18 cellular contexts compared by ENCODE assay signal in genomic region chr15:55894406-55894965, GRCh38.
A peak's percentile ranks its signal among the peaks of the same experiment; 100 is the strongest.
DNase-seq lines count a peak whose midpoint lies in the region; ATAC-seq and TF ChIP-seq lines count a peak whose summit lies in the region.
"Had no signal": no experiment of that assay in that cellular context is flagged by ENCODE, and none has a peak within 500 bp of the region (broad histone marks: within the 10 kb centered on the region; RNA-seq: fewer than 3 reads in every experiment).

No MANE protein-coding gene starts in this region.

- POLR2A ChIA-PET in CD8-positive, alpha-beta memory T cell (lab: Charles Lee): no interaction called here

- intact Hi-C loops in sciatic nerve (cut with DNase I): no loop called here

- H3K9ac ChIP-seq in parathyroid adenoma: no peak overlapping the region

- H3K27me3 ChIP-seq in parathyroid adenoma (ENCODE audit: control insufficient read depth, insufficient read depth, low read length): no peaks in the 10 kb centered on the region
- H3K27me3 ChIP-seq in CD8-positive, alpha-beta memory T cell (ENCODE audit: insufficient read depth, low read length, poor library complexity, severe bottlenecking): no peaks in the 10 kb centered on the region
- H3K27me3 ChIP-seq: cardiac muscle cell had no signal

- peak overlapping the region; percentile 27 for H3K4me3 ChIP-seq in parathyroid adenoma (ENCODE audit: low read depth, low read length)
- no peak overlapping the region for H3K4me3 ChIP-seq in CD8-positive, alpha-beta memory T cell (ENCODE audit: low read length)
- H3K4me3 ChIP-seq: cardiac muscle cell, prostate gland had no signal

- H3K9me3 ChIP-seq in parathyroid adenoma (ENCODE audit: control insufficient read depth, low read length): no peaks in the 10 kb centered on the region
- H3K9me3 ChIP-seq in CD8-positive, alpha-beta memory T cell (ENCODE audit: low read length): no peaks in the 10 kb centered on the region
- H3K9me3 ChIP-seq: prostate gland had no signal

- peak overlapping the region; percentile 84 for H2AFZ ChIP-seq in parathyroid adenoma

- no peaks in the 10 kb centered on the region for H3K27me3 Mint-ChIP-seq in CD8-positive, alpha-beta memory T cell
- H3K27me3 Mint-ChIP-seq: activated naive CD8-positive, alpha-beta T cell treated with anti-CD3 and anti-CD28 coated beads for 36 hours; effector memory CD8-positive, alpha-beta T cell had no signal

- H3K9me3 Mint-ChIP-seq in CD8-positive, alpha-beta memory T cell: no peaks in the 10 kb centered on the region
- H3K9me3 Mint-ChIP-seq: activated CD4-positive, alpha-beta T cell treated with anti-CD3 and anti-CD28 coated beads, Interleukin-2, amount 10 ng/mL, durations not matched to agents 24 days and 14 days; activated naive CD8-positive, alpha-beta T cell treated with anti-CD3 and anti-CD28 coated beads for 36 hours; CD4-positive, CD25-positive, alpha-beta regulatory T cell; effector memory CD8-positive, alpha-beta T cell had no signal

- H3K36me3 ChIP-seq in parathyroid adenoma (ENCODE audit: control insufficient read depth, insufficient read depth, low read length): no peaks in the 10 kb centered on the region
- no peaks in the 10 kb centered on the region for H3K36me3 ChIP-seq in CD8-positive, alpha-beta memory T cell (ENCODE audit: insufficient read depth, low read length)
- H3K36me3 ChIP-seq: cardiac muscle cell, prostate gland had no signal

- H3K36me3 Mint-ChIP-seq in CD8-positive, alpha-beta memory T cell: no peaks in the 10 kb centered on the region
- H3K36me3 Mint-ChIP-seq: activated naive CD8-positive, alpha-beta T cell treated with anti-CD3 and anti-CD28 coated beads for 36 hours; CD4-positive, CD25-positive, alpha-beta regulatory T cell had no signal

- peaks cover 4 to 15% (median 11%) of the 10 kb centered on the region in 3 donors for H3K4me1 Mint-ChIP-seq in CD8-positive, alpha-beta memory T cell

- H3K4me2 ChIP-seq in parathyroid adenoma (ENCODE audit: low read length): peak overlapping the region; percentile 39

- in situ Hi-C loops in GM13977 (cut with MboI; ENCODE audit: low pct_unique_long_range_greater_than_20kb, low sequenced_read_pairs, unreplicated experiment): no loop called here

- peaks cover 15% of the 10 kb centered on the region for H3K4me1 ChIP-seq in parathyroid adenoma
- no peaks in the 10 kb centered on the region for H3K4me1 ChIP-seq in CD8-positive, alpha-beta memory T cell (ENCODE audit: insufficient read depth, low read length)
- H3K4me1 ChIP-seq: prostate gland had no signal

- peak; percentile 13 for DNase-seq in GM13977 (ENCODE audit: low spot score)
- peak; percentile 35 for DNase-seq in NAMALWA (ENCODE audit: low spot score)
- no peak for DNase-seq in epithelial cell of prostate (ENCODE audit: low read depth, low spot score)
- DNase-seq in CD8-positive, alpha-beta memory T cell: no peak
- DNase-seq in sciatic nerve (ENCODE audit: low spot score): no peak
- DNase-seq in NCI-H510A treated with DMSO at 0.1 percent for 48 hours (lab: John Stamatoyannopoulos, UW): no peak
- no peak for DNase-seq in activated T-cell treated with anti-CD3 and anti-CD28 coated beads for 4 hours
- DNase-seq: activated CD4-positive, alpha-beta T cell treated with anti-CD3 and anti-CD28 coated beads, Interleukin-2, amount 10 ng/mL, durations not matched to agents 24 days and 14 days; activated naive CD8-positive, alpha-beta T cell treated with anti-CD3 and anti-CD28 coated beads for 36 hours; activated T-cell treated with anti-CD3 and anti-CD28 coated beads, Interleukin-2, amount 50 U/mL, for 1 hour; CD4-positive, CD25-positive, alpha-beta regulatory T cell; effector memory CD8-positive, alpha-beta T cell; NCI-H2081; NCI-H774 had no signal

- H3K27ac ChIP-seq in epithelial cell of prostate (peak overlapping the region; percentile 98), parathyroid adenoma (peak overlapping the region; percentile 83)
- no peak overlapping the region for H3K27ac ChIP-seq in CD8-positive, alpha-beta memory T cell (ENCODE audit: low read depth, low read length)
- H3K27ac ChIP-seq: cardiac muscle cell, prostate gland, RWPE1 had no signal

- ATAC-seq in sciatic nerve: no peak
- ATAC-seq: effector memory CD8-positive, alpha-beta T cell had no signal

- TF ChIP-seq CTCF in GM13977 (IDR thresholded peaks at IDR 0.05; ENCODE audit: extremely low read depth, insufficient read depth, missing control alignments) (no peak), parathyroid adenoma (IDR thresholded peaks at IDR 0.05) (no peak)

- CTCF ChIA-PET in CD8-positive, alpha-beta memory T cell (lab: Charles Lee): no interaction called here

- H3K4me3 Mint-ChIP-seq in CD8-positive, alpha-beta memory T cell: no peak overlapping the region
- H3K4me3 Mint-ChIP-seq: activated CD4-positive, alpha-beta T cell treated with anti-CD3 and anti-CD28 coated beads, Interleukin-2, amount 10 ng/mL, durations not matched to agents 24 days and 14 days; activated naive CD8-positive, alpha-beta T cell treated with anti-CD3 and anti-CD28 coated beads for 36 hours; CD4-positive, CD25-positive, alpha-beta regulatory T cell; effector memory CD8-positive, alpha-beta T cell had no signal

- H3K79me2 ChIP-seq in parathyroid adenoma: no peaks in the 10 kb centered on the region

- peak overlapping the region in 1 of 8 donors; percentile 47 for H3K27ac Mint-ChIP-seq in CD8-positive, alpha-beta memory T cell
- H3K27ac Mint-ChIP-seq: activated CD4-positive, alpha-beta T cell treated with anti-CD3 and anti-CD28 coated beads, Interleukin-2, amount 10 ng/mL, durations not matched to agents 24 days and 14 days; activated naive CD8-positive, alpha-beta T cell treated with anti-CD3 and anti-CD28 coated beads for 36 hours; CD4-positive, CD25-positive, alpha-beta regulatory T cell; effector memory CD8-positive, alpha-beta T cell had no signal

Comparison
In these comparisons a context has a peak if more than half of its experiments do, and no peak if none do; other contexts are left out.
1. DNase-seq: peak in GM13977 (single experiment) and NAMALWA (single experiment); none in epithelial cell of prostate (single experiment), CD8-positive, alpha-beta memory T cell (0 of 5), sciatic nerve (single experiment), NCI-H510A treated with DMSO at 0.1 percent for 48 hours (single experiment) and activated T-cell treated with anti-CD3 and anti-CD28 coated beads for 4 hours (single experiment).